ENCODE assay signal across 8 cellular contexts in genomic region chr6:30327232-30327746, GRCh38. TPM values are rescaled to one million over a fixed set of nuclear protein-coding genes. Genes with fewer than 3 reads are reported as not detected.
DNase-seq lines count a peak whose midpoint lies in the region; ATAC-seq and TF ChIP-seq lines count a peak whose summit lies in the region.

No MANE protein-coding gene starts in this region.

- ATAC-seq in GM21576 (IDR thresholded peaks at IDR 0.05; ENCODE audit: unreplicated experiment) (peak; percentile 3), psoas muscle (no peak), GM18511 (IDR thresholded peaks at IDR 0.05; ENCODE audit: unreplicated experiment) (no peak), GM19023 (IDR thresholded peaks at IDR 0.05; ENCODE audit: unreplicated experiment) (no peak), GM21737 (IDR thresholded peaks at IDR 0.05; ENCODE audit: unreplicated experiment) (no peak)

- H4K20me1 ChIP-seq in fibroblast of lung (ENCODE audit: control insufficient read depth, extremely low read depth, insufficient read depth, low read length), result no peaks in the 10 kb centered on the region

- peak overlapping the region; percentile 99 for H3K9ac ChIP-seq in fibroblast of lung (ENCODE audit: insufficient read depth, low read length)

- DNase-seq in Peyer's patch (peak in 1 of 3 donors; percentile 67), fibroblast of lung (ENCODE audit: low read depth in 2 of 2) (peak in 1 of 2 donors; percentile 0), psoas muscle (no peak), COLO668 (lab: John Stamatoyannopoulos, UW; ENCODE audit: unreplicated experiment) (no peak)

- H3K4me2 ChIP-seq in fibroblast of lung (ENCODE audit: extremely low read depth, insufficient read depth, low read length), result peak overlapping the region; percentile 86

- H3K27ac ChIP-seq in Peyer's patch, result peak overlapping the region; percentile 92 to 99 (median 98)
- H3K27ac ChIP-seq in fibroblast of lung (ENCODE audit: insufficient read depth, low read length), result peak overlapping the region; percentile 99
- H3K27ac ChIP-seq in psoas muscle, result peak overlapping the region; percentile 99

- H2AFZ ChIP-seq in fibroblast of lung (ENCODE audit: low read length), result peak overlapping the region; percentile 92

- H3K36me3 ChIP-seq in Peyer's patch (peaks cover 0 to 33% (median 0%) of the 10 kb centered on the region in 3 donors), fibroblast of lung (ENCODE audit: control insufficient read depth, insufficient read depth, low read length) (peaks cover 5% of the 10 kb centered on the region), psoas muscle (ENCODE audit: insufficient read depth in 1 of 2, low read depth in 1 of 2) (peaks cover 4 to 37% of the 10 kb centered on the region in 2 donors)

- H3K9me3 ChIP-seq in Peyer's patch (no peaks in the 10 kb centered on the region), fibroblast of lung (ENCODE audit: control insufficient read depth, insufficient read depth, low read depth, low read length) (no peaks in the 10 kb centered on the region), psoas muscle (no peaks in the 10 kb centered on the region)

- no peak for TF ChIP-seq CTCF in Peyer's patch (IDR thresholded peaks at IDR 0.05)
- TF ChIP-seq CTCF in fibroblast of lung (conservative IDR thresholded peaks at IDR 0.05 in 1 of 2, IDR thresholded peaks at IDR 0.05 in 1 of 2; ENCODE audit: low read depth in 1 of 2, low read length in 2 of 2), result no peak
- no peak for TF ChIP-seq CTCF in psoas muscle (IDR thresholded peaks at IDR 0.05)

- H3K4me1 ChIP-seq in Peyer's patch (peaks cover 0 to 24% (median 11%) of the 10 kb centered on the region in 4 donors), fibroblast of lung (ENCODE audit: control insufficient read depth, extremely low read depth, insufficient read depth, low read length) (peaks cover 2% of the 10 kb centered on the region), psoas muscle (peaks cover 18% of the 10 kb centered on the region)

- 3 to 5% (median 4%) methylated on average over 17 of the region's 17 CpGs for WGBS in psoas muscle, 3 donors

- H3K27me3 ChIP-seq in Peyer's patch (no peaks in the 10 kb centered on the region), fibroblast of lung (ENCODE audit: control insufficient read depth, insufficient read depth, low read length) (no peaks in the 10 kb centered on the region), psoas muscle (ENCODE audit: insufficient read depth in 3 of 3, low read length in 2 of 3) (no peaks in the 10 kb centered on the region)

- no peak for TF ChIP-seq POLR2A in Peyer's patch (IDR thresholded peaks at IDR 0.05)

- H3K79me2 ChIP-seq in fibroblast of lung (ENCODE audit: control insufficient read depth, insufficient read depth, low read length), result peaks cover 35% of the 10 kb centered on the region

- intact Hi-C loops in psoas muscle (cut with DNase I), result loop anchor here (5.0 to 10.0 kb wide), 2 partner anchors 110 to 112 kb away; partner anchors contain the start of gene TRIM26 (in 1 of the 2)

- H3K4me3 ChIP-seq in Peyer's patch, result peak overlapping the region; percentile 77 to 98 (median 83)
- H3K4me3 ChIP-seq in fibroblast of lung (replicated peaks in 1 of 4; ENCODE audit: control extremely low read depth in 1 of 4, insufficient read depth in 1 of 4, low read depth in 3 of 4, low read length in 4 of 4), result peak overlapping the region; percentile 92 to 99 (median 98)
- H3K4me3 ChIP-seq in psoas muscle, result peak overlapping the region; percentile 94

RNA-seq across cellular contexts. Expression of gene TRIM39, which starts 0.6 kb away (rescaled TPM):
- total RNA-seq in Peyer's patch (10 to 100 TPM; 10.7 to 23.6 (median 16.4) TPM), fibroblast of lung (10.3 and 11.9 TPM in 2 replicates), psoas muscle (10 to 100 TPM in 2 of 4 donors, 1 to 10 TPM in 2; 7.4 to 16.7 (median 10.0) TPM)
- polyA plus RNA-seq in fibroblast of lung (6.7 and 7.8 TPM in 2 replicates), psoas muscle (10 to 100 TPM in 2 of 3 donors, 1 to 10 TPM in 1; 8.9 to 20.9 (median 11.4) TPM)
- polyA plus RNA-seq in fibroblast of lung (2012), result 6.9 and 7.0 TPM in 2 replicates
- polyA minus RNA-seq in fibroblast of lung (ENCODE audit: low replicate concordance), result 6.2 and 16.1 TPM in 2 replicates

RNA-seq across cellular contexts. Expression of gene RPP21, which starts 17.7 kb away (rescaled TPM):
- 10 to 100 TPM; 40.5 to 86.6 (median 80.8) TPM for total RNA-seq in Peyer's patch
- total RNA-seq in fibroblast of lung, result 30.2 and 34.7 TPM in 2 replicates
- polyA plus RNA-seq in fibroblast of lung, result 16.7 and 20.5 TPM in 2 replicates
- polyA plus RNA-seq in fibroblast of lung (2012), result 39.8 and 49.5 TPM in 2 replicates
- 6.2 and 19.2 TPM in 2 replicates for polyA minus RNA-seq in fibroblast of lung (ENCODE audit: low replicate concordance)
- 10 to 100 TPM; 28.9 to 44.2 (median 33.7) TPM for total RNA-seq in psoas muscle
- 100 to 1,000 TPM; 104 to 120 (median 108) TPM for polyA plus RNA-seq in psoas muscle
